1 cellular context compared by ENCODE assay signal in the genomic region with DNA sequence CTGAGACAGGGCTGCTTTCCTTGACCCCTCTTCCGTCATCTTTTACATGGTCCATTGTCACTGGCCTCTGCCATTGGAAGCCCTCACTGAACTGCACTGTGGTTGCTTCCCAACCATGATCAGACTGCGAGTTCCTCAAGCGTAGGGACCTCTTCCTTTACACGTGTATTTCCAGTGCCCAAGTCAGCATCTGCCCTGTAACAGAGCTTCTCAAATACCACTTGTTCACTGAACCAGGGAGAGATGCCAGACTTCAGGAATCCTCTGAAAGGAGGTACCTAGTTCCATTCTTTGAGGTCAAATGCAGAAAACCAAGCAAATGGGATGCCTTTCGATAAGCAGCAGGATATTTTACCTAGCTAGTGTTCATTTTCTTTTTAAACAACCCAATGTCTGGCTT.
TF ChIP-seq lines count a peak whose summit lies in the region.

No MANE protein-coding gene starts in this region.

TF ChIP-seq in HepG2, 621 proteins besides CTCF, POLR2A, EP300 and RAD21 (continued from another document):
- TF ChIP-seq ZNF530 (CRISPR knock-in tag; IDR thresholded peaks at IDR 0.05; ENCODE audit: low read depth): no peak
- no peak for TF ChIP-seq ZNF891 (CRISPR knock-in tag; IDR thresholded peaks at IDR 0.05)
- TF ChIP-seq MIXL1 (CRISPR knock-in tag; IDR thresholded peaks at IDR 0.05): no peak
- no peak for TF ChIP-seq RELA (CRISPR knock-in tag; IDR thresholded peaks at IDR 0.05)
- TF ChIP-seq ATF1 (CRISPR knock-in tag; IDR thresholded peaks at IDR 0.05): no peak
- no peak for TF ChIP-seq ARID5B (CRISPR knock-in tag; IDR thresholded peaks at IDR 0.05)
- TF ChIP-seq GATA4 (IDR thresholded peaks at IDR 0.05; ENCODE audit: borderline replicate concordance, low read depth): no peak
- no peak for TF ChIP-seq LCORL (IDR thresholded peaks at IDR 0.05)
- no peak for TF ChIP-seq LCORL (CRISPR knock-in tag; IDR thresholded peaks at IDR 0.05)
- no peak for TF ChIP-seq ZNF746 (CRISPR knock-in tag; IDR thresholded peaks at IDR 0.05)
TF ChIP-seq in HepG2: peak in this region for 0.
